ENCODE assay signal across 8 cellular contexts in the genomic region with DNA sequence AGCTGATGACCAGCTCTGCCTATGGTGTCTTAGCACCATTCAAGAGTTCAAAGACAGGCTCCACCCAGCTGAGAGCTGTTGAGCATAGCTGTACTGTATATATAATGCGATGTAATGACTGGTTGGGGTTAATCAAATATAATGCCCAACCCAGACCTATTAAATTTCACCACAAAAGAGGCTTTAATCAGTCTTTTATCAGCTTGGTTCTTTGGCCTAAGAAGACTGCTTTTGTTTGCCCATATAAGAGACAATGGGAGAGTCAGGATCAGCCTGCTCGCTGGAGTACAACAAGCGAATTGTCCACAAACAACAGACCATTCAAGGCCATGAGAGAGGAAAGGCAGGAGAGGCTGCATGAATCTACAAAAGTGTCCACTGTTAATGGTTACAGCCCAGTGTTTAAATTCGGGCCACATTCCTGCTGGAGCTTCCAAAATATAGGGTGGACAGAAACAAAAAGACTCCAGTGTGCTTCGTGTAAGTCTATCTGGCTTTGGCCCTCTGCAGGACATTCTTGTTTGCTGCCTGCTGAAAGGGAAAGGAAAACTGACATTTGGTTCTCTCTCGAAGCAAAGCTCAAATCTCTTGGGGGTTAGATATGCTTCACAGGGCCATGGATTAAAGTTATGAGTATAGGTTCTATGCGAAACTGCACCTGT.
A peak's percentile ranks its signal among the peaks of the same experiment; 100 is the strongest.
DNase-seq lines count a peak whose midpoint lies in the region; ATAC-seq and TF ChIP-seq lines count a peak whose summit lies in the region.

No MANE protein-coding gene starts in this region.

- peak overlapping the region in 1 of 10 donors; percentile 22 for H3K4me3 Mint-ChIP-seq in naive thymus-derived CD8-positive, alpha-beta T cell

- ATAC-seq in GM18867 (IDR thresholded peaks at IDR 0.05; ENCODE audit: unreplicated experiment), result peak; percentile 81
- ATAC-seq in HG02943 (IDR thresholded peaks at IDR 0.05; ENCODE audit: low read depth, unreplicated experiment), result peak; percentile 85
- no peak for ATAC-seq in naive thymus-derived CD8-positive, alpha-beta T cell

- in situ Hi-C loops in astrocyte of the spinal cord (cut with HindIII; ENCODE audit: low sequenced_read_pairs), result no loop called here

- H3K36me3 Mint-ChIP-seq in naive thymus-derived CD8-positive, alpha-beta T cell, result no peaks in the 10 kb centered on the region

- peak; percentile 18 for DNase-seq in astrocyte of the spinal cord (ENCODE audit: low read depth, low spot score)
- DNase-seq in pons (ENCODE audit: low spot score), result peak; percentile 100
- DNase-seq in stimulated activated CD4-positive, alpha-beta T cell treated with anti-CD3 and anti-CD28 coated beads, Interleukin-4, amount 100 ng/mL, for 4 hours, result no peak
- no peak for DNase-seq in naive thymus-derived CD8-positive, alpha-beta T cell
- DNase-seq in NCI-H2196 (lab: John Stamatoyannopoulos, UW; ENCODE audit: unreplicated experiment), result no peak
- no peak for DNase-seq in HT-29 (ENCODE audit: low spot score)

- H3K27me3 Mint-ChIP-seq in naive thymus-derived CD8-positive, alpha-beta T cell, result no peaks in the 10 kb centered on the region

- H3K27ac Mint-ChIP-seq in naive thymus-derived CD8-positive, alpha-beta T cell, result no peak overlapping the region

- H3K4me3 ChIP-seq in astrocyte of the spinal cord (ENCODE audit: low read depth, low read length), result no peak overlapping the region

- no peaks in the 10 kb centered on the region for H3K9me3 Mint-ChIP-seq in naive thymus-derived CD8-positive, alpha-beta T cell

- peak; percentile 37 for TF ChIP-seq CTCF in astrocyte of the spinal cord (IDR thresholded peaks at IDR 0.05; ENCODE audit: low read depth, low read length)

- H3K4me1 Mint-ChIP-seq in naive thymus-derived CD8-positive, alpha-beta T cell, result peaks cover 0 to 19% (median 6%) of the 10 kb centered on the region in 4 donors

- POLR2A ChIA-PET in naive thymus-derived CD8-positive, alpha-beta T cell (lab: Charles Lee), result no interaction called here

Comparison
In these comparisons a context has a peak if more than half of its experiments do, and no peak if none do; other contexts are left out.
1. ATAC-seq: peak in GM18867 (single experiment) and HG02943 (single experiment); none in naive thymus-derived CD8-positive, alpha-beta T cell (0 of 2).
2. DNase-seq: peak in astrocyte of the spinal cord (single experiment) and pons (single experiment); none in stimulated activated CD4-positive, alpha-beta T cell treated with anti-CD3 and anti-CD28 coated beads, Interleukin-4, amount 100 ng/mL, for 4 hours (0 of 2), naive thymus-derived CD8-positive, alpha-beta T cell (0 of 10), NCI-H2196 (single experiment) and HT-29 (single experiment).